In genomic region chr2:66762761-66763160, GRCh38 we compare ENCODE assay signal across 23 cellular contexts.
DNase-seq lines count a peak whose midpoint lies in the region; ATAC-seq, FAIRE-seq and TF ChIP-seq lines count a peak whose summit lies in the region.
"Had no signal": no experiment of that assay in that cellular context is flagged by ENCODE, and none has a peak within 500 bp of the region (broad histone marks: within the 10 kb centered on the region; RNA-seq: fewer than 3 reads in every experiment).

No MANE protein-coding gene starts in this region.

- in situ Hi-C loops in K562 (cut with MboI), result no loop called here

- H3K4me3 ChIP-seq in K562, result no peak overlapping the region
- H3K4me3 ChIP-seq in kidney (ENCODE audit: low read length in 2 of 2), result no peak overlapping the region
- H3K4me3 ChIP-seq in foreskin fibroblast (ENCODE audit: low read depth in 1 of 2, low read length in 2 of 2), result no peak overlapping the region
- no peak overlapping the region for H3K4me3 ChIP-seq in tibial nerve
- H3K4me3 ChIP-seq: A549, GM12878, HAP-1 had no signal

- FAIRE-seq in A204.1 (lab: Jason Lieb, UNC) (peak; percentile 55), K562 (lab: Jason Lieb, UNC) (no peak), kidney (lab: Jason Lieb, UNC) (peak; percentile 3), urothelium cell line (lab: Jason Lieb, UNC) (peak; percentile 69)
- FAIRE-seq: A549, GM12878, GM19239, H54 had no signal

- DNase-seq in K562 (ENCODE audit: extremely low read depth in 1 of 4, low spot score in 3 of 4) (no peak), kidney (no peak), urothelium cell line (ENCODE audit: low spot score) (no peak), foreskin fibroblast (no peak), tibial nerve (ENCODE audit: low spot score in 2 of 2) (no peak), Ammon's horn (ENCODE audit: low spot score) (no peak)
- DNase-seq: ACHN; AML-193; C1 segment of cervical spinal cord; Caco-2; CD4-positive, alpha-beta memory T cell; DMS153; DND-41; GDM1; GOT3; HFFc6 had no signal

- no peak for TF ChIP-seq RAD21 in K562 (CRISPR knock-in tag; conservative IDR thresholded peaks at IDR 0.05 in 1 of 2, IDR thresholded peaks at IDR 0.05 in 1 of 2)

- H3K9ac ChIP-seq in K562 (ENCODE audit: insufficient read depth in 1 of 2, low read depth in 2 of 2, low read length in 2 of 2), result no peak overlapping the region
- no peak overlapping the region for H3K9ac ChIP-seq in kidney (ENCODE audit: low read length in 2 of 2)

- H3K4me1 ChIP-seq in K562 (replicated peaks in 1 of 2; ENCODE audit: control insufficient read depth in 2 of 2, insufficient read depth in 2 of 2, low read length in 2 of 2), result no peaks in the 10 kb centered on the region
- no peaks in the 10 kb centered on the region for H3K4me1 ChIP-seq in kidney (ENCODE audit: control insufficient read depth in 1 of 2, insufficient read depth in 1 of 2, low read depth in 1 of 2, low read length in 2 of 2)
- no peaks in the 10 kb centered on the region for H3K4me1 ChIP-seq in tibial nerve
- H3K4me1 ChIP-seq: A549, Caco-2, HAP-1 had no signal

- H3K9me3 ChIP-seq in K562 (replicated peaks; ENCODE audit: control insufficient read depth, insufficient read depth, low read depth, low read length) (no peaks in the 10 kb centered on the region), kidney (ENCODE audit: control insufficient read depth in 1 of 2, low read length in 2 of 2) (no peaks in the 10 kb centered on the region), tibial nerve (no peaks in the 10 kb centered on the region)
- H3K9me3 ChIP-seq: A549, Caco-2, HAP-1 had no signal

- no peaks in the 10 kb centered on the region for H4K20me1 ChIP-seq in K562 (replicated peaks; ENCODE audit: control insufficient read depth, insufficient read depth, low read length)

- TF ChIP-seq EP300 in K562 (IDR thresholded peaks at IDR 0.05; ENCODE audit: low read length) (no peak), tibial nerve (IDR thresholded peaks at IDR 0.05) (no peak)

- no peak for ATAC-seq in K562
- ATAC-seq: A549, GM12878 had no signal

- intact Hi-C loops in K562 (cut with micrococcal nuclease), result no loop called here
- intact Hi-C loops in kidney (cut with DNase I), result no loop called here

- POLR2A ChIA-PET in K562 (lab: Yijun Ruan, JAX), result no interaction called here

- H2AFZ ChIP-seq in K562 (ENCODE audit: low read depth, low read length), result no peak overlapping the region

- TF ChIP-seq POLR2A in K562 (conservative IDR thresholded peaks at IDR 0.05) (no peak), tibial nerve (IDR thresholded peaks at IDR 0.05) (no peak)

- H3K9me1 ChIP-seq in K562 (ENCODE audit: control insufficient read depth, insufficient read depth, low read length), result no peaks in the 10 kb centered on the region

- H3K27me3 ChIP-seq in K562 (ENCODE audit: control insufficient read depth in 2 of 2, insufficient read depth in 2 of 2, low read length in 2 of 2), result no peaks in the 10 kb centered on the region
- H3K27me3 ChIP-seq in tibial nerve, result no peaks in the 10 kb centered on the region

- CTCF ChIA-PET in K562 (lab: Yijun Ruan, JAX; ENCODE audit: low intra/inter-chr PET ratio), result no interaction called here

- TF ChIP-seq CTCF in K562 (IDR thresholded peaks at IDR 0.05 in 2 of 3, conservative IDR thresholded peaks at IDR 0.05 in 1 of 3; ENCODE audit: insufficient read depth in 2 of 3, low read depth in 1 of 3, low read length in 3 of 3) (no peak), kidney (IDR thresholded peaks at IDR 0.05; ENCODE audit: borderline replicate concordance, extremely low read depth, insufficient read depth) (no peak), foreskin fibroblast (IDR thresholded peaks at IDR 0.05; ENCODE audit: low read depth, low read length) (no peak), tibial nerve (IDR thresholded peaks at IDR 0.05) (no peak)

- WGBS in K562 (ENCODE audit: insufficient coverage, low coverage, missing lambda C conversion rate), result 49% methylated on average over 25 of the region's 25 CpGs
- WGBS in tibial nerve, 2 donors, result 91 to 92% methylated on average over 25 of the region's 25 CpGs

- H3K36me3 ChIP-seq in K562 (ENCODE audit: control insufficient read depth, insufficient read depth, low read length) (no peaks in the 10 kb centered on the region), kidney (ENCODE audit: control insufficient read depth in 1 of 2, insufficient read depth in 2 of 2, low read length in 2 of 2) (no peaks in the 10 kb centered on the region), tibial nerve (no peaks in the 10 kb centered on the region)
- H3K36me3 ChIP-seq: HAP-1 had no signal

- no TSS peak for BruUV-seq in K562 (replicated peaks; lab: Mats Ljungman, UMichigan)

- H3K4me2 ChIP-seq in K562 (ENCODE audit: insufficient read depth, low read length), result no peak overlapping the region
- H3K4me2 ChIP-seq: A549 had no signal

- H3K79me2 ChIP-seq in K562 (ENCODE audit: control insufficient read depth, insufficient read depth, low read length), result no peaks in the 10 kb centered on the region

- H3K27ac ChIP-seq in K562 (ENCODE audit: extremely low read depth, low read depth, low read length) (no peak overlapping the region), kidney (ENCODE audit: low read depth in 2 of 2, low read length in 2 of 2) (no peak overlapping the region), tibial nerve (no peak overlapping the region)
- H3K27ac ChIP-seq: 22Rv1, A549 had no signal

TF ChIP-seq in K562, 482 proteins besides CTCF, POLR2A, EP300 and RAD21 (continues in another document):
- TF ChIP-seq STAT5B (CRISPR knock-in tag; IDR thresholded peaks at IDR 0.05) (no peak), NFIX (CRISPR knock-in tag; IDR thresholded peaks at IDR 0.05; ENCODE audit: low read depth) (peak; percentile 81), ZHX1 (conservative IDR thresholded peaks at IDR 0.05; ENCODE audit: low read length) (no peak), ZNF449 (CRISPR knock-in tag; IDR thresholded peaks at IDR 0.05) (peak; percentile 75; the same call in 1 of the 2 replicates), HOXB6 (CRISPR knock-in tag; IDR thresholded peaks at IDR 0.05; ENCODE audit: borderline replicate concordance) (0 out of 2 replicates have a peak, but pooled peaks have one; percentile 11), HNRNPUL1 (IDR thresholded peaks at IDR 0.05; ENCODE audit: low read length) (no peak), KDM2B (CRISPR knock-in tag; IDR thresholded peaks at IDR 0.05) (no peak), ZNF277 (CRISPR knock-in tag; IDR thresholded peaks at IDR 0.05; ENCODE audit: borderline replicate concordance) (peak; percentile 94; the same call in 1 of the 2 replicates), SREBF1 (IDR thresholded peaks at IDR 0.05; ENCODE audit: borderline replicate concordance, low read depth, low read length) (no peak), ZNF408 (CRISPR knock-in tag; IDR thresholded peaks at IDR 0.05; ENCODE audit: low read depth) (peak; percentile 87), MTF1 (CRISPR knock-in tag; IDR thresholded peaks at IDR 0.05; ENCODE audit: borderline replicate concordance) (peak; percentile 15; the same call in 1 of the 2 replicates), ZNF707 (CRISPR knock-in tag; conservative IDR thresholded peaks at IDR 0.05) (0 out of 2 replicates have a peak, but pooled peaks have one; percentile 36), SLC30A9 (CRISPR knock-in tag; IDR thresholded peaks at IDR 0.05) (peak; percentile 51; the same call in 1 of the 2 replicates)
